ENCODE assay signal across 8 cellular contexts in genomic region chr9:128829477-128830251, GRCh38. TPM values are rescaled to one million over a fixed set of nuclear protein-coding genes. Genes with fewer than 3 reads are reported as not detected.
DNase-seq lines count a peak whose midpoint lies in the region; ATAC-seq and TF ChIP-seq lines count a peak whose summit lies in the region.

Gene SPOUT1, minus strand, starts transcription at chr9:128829794. Its CDS starts 14 bp downstream, at chr9:128829780.

- H4K20me1 ChIP-seq in PC-9 (ENCODE audit: insufficient read depth) = no peaks in the 10 kb centered on the region

- peak within 1 kb of the TSS; percentile 97 for H3K4me2 ChIP-seq in PC-9

- H2AFZ ChIP-seq in PC-9 = peak within 1 kb of the TSS; percentile 86

- intact Hi-C loops in PC-9 (cut with micrococcal nuclease; ENCODE audit: unreplicated experiment) = no loop called here

- no peaks in the 10 kb centered on the region for H3K27me3 Mint-ChIP-seq in activated T-cell treated with anti-CD3 and anti-CD28 coated beads, Interleukin-2, amount 50 U/mL, for 24 hours

- TF ChIP-seq POLR2A in erythroblast (IDR thresholded peaks at IDR 0.05; ENCODE audit: low read length) = peak; percentile 81

- POLR2A ChIA-PET in PC-9 (lab: Charles Lee; ENCODE audit: unreplicated experiment) = interaction anchor here (0.5 to 0.7 kb wide), 15 partner anchors 9 to 807 kb away, joined by 3 to 11 read pairs (median 4); partner anchors contain the start of gene MIGA2

- no peaks in the 10 kb centered on the region for H3K9me3 ChIP-seq in PC-9 (ENCODE audit: insufficient read depth, low read depth)
- H3K9me3 ChIP-seq in mucosa of stomach (ENCODE audit: control insufficient read depth, low read length) = no peaks in the 10 kb centered on the region

- DNase-seq in DMS114 treated with DMSO at 0.1 percent for 48 hours (lab: John Stamatoyannopoulos, UW; ENCODE audit: unreplicated experiment) (peak; percentile 86), PC-9 (peak; percentile 79 to 96), erythroblast (lab: John Stamatoyannopoulos, UW) (peak; percentile 94 to 96)
- peak; percentile 97 for DNase-seq in activated T-cell treated with anti-CD3 and anti-CD28 coated beads, Interleukin-2, amount 50 U/mL, for 24 hours
- DNase-seq in stimulated activated CD8-positive, alpha-beta memory T cell treated with anti-CD3 and anti-CD28 coated beads, Interleukin-7, amount 100 ng/mL, for 1 hour (ENCODE audit: low read depth in 2 of 2) = peak; percentile 86 to 88

- peaks cover 21% of the 10 kb centered on the region; the same call in 1 of the 2 replicates for H3F3A ChIP-seq in PC-9 (ENCODE audit: insufficient read depth, low read depth)

- ATAC-seq in GM21576 (IDR thresholded peaks at IDR 0.05; ENCODE audit: unreplicated experiment) = peak; percentile 96

- H3K9ac ChIP-seq in mucosa of stomach (ENCODE audit: low read length) = peak within 1 kb of the TSS; percentile 87

- BruUV-seq in PC-9 (replicated peaks; lab: Mats Ljungman, UMichigan) = no TSS peak

- H3K27ac ChIP-seq in PC-9 = no peak within 1 kb of the TSS

- peaks cover 67% of the 10 kb centered on the region for H3K36me3 Mint-ChIP-seq in activated T-cell treated with anti-CD3 and anti-CD28 coated beads, Interleukin-2, amount 50 U/mL, for 24 hours (ENCODE audit: low read depth)

- CTCF ChIA-PET in PC-9 (lab: Charles Lee) = interaction anchor here (0.6 to 1.3 kb wide), 6 partner anchors 12 to 518 kb away, joined by 3 to 11 read pairs (median 5); partner anchors contain the start of gene ENDOG

- H3K79me2 ChIP-seq in PC-9 (ENCODE audit: low read depth) = peaks cover 13% of the 10 kb centered on the region

- no peak for TF ChIP-seq CTCF in PC-9 (conservative IDR thresholded peaks at IDR 0.05)

- peak within 1 kb of the TSS; percentile 99 for H3K4me3 ChIP-seq in PC-9
- H3K4me3 ChIP-seq in mucosa of stomach (ENCODE audit: low read length) = peak within 1 kb of the TSS; percentile 89

- H3K27me3 ChIP-seq in PC-9 (ENCODE audit: insufficient read depth, low read depth) (no peaks in the 10 kb centered on the region), mucosa of stomach (ENCODE audit: control insufficient read depth, insufficient read depth, low read length) (no peaks in the 10 kb centered on the region)

- H3K9me3 Mint-ChIP-seq in activated T-cell treated with anti-CD3 and anti-CD28 coated beads, Interleukin-2, amount 50 U/mL, for 24 hours = no peaks in the 10 kb centered on the region

- no peak for TF ChIP-seq RAD21 in Ishikawa (IDR thresholded peaks at IDR 0.05; ENCODE audit: low read depth)

- H3K27ac Mint-ChIP-seq in activated T-cell treated with anti-CD3 and anti-CD28 coated beads, Interleukin-2, amount 50 U/mL, for 24 hours = peak within 1 kb of the TSS; percentile 96

- 0 out of 2 replicates have a peak, but pooled peaks have one; percentile 13 for TF ChIP-seq EP300 in Ishikawa (IDR thresholded peaks at IDR 0.05; ENCODE audit: borderline replicate concordance)

- H3K4me1 ChIP-seq in PC-9 (replicated peaks; ENCODE audit: insufficient read depth) = peaks cover 9% of the 10 kb centered on the region
- H3K4me1 ChIP-seq in mucosa of stomach (ENCODE audit: control insufficient read depth, insufficient read depth, low read length) = peaks cover 15% of the 10 kb centered on the region

- H3K4me3 Mint-ChIP-seq in activated T-cell treated with anti-CD3 and anti-CD28 coated beads, Interleukin-2, amount 50 U/mL, for 24 hours = peak within 1 kb of the TSS; percentile 97

- H3K36me3 ChIP-seq in PC-9 (ENCODE audit: low read depth) (no peaks in the 10 kb centered on the region; the same call in 1 of the 2 replicates), mucosa of stomach (ENCODE audit: control insufficient read depth, insufficient read depth, low read length) (no peaks in the 10 kb centered on the region)

- H3K4me1 Mint-ChIP-seq in activated T-cell treated with anti-CD3 and anti-CD28 coated beads, Interleukin-2, amount 50 U/mL, for 24 hours (ENCODE audit: low read depth) = peaks cover 26% of the 10 kb centered on the region

- no peaks in the 10 kb centered on the region for H3K9me2 ChIP-seq in PC-9 (ENCODE audit: insufficient read depth)

TF ChIP-seq in Ishikawa, 13 proteins besides CTCF, POLR2A, EP300 and RAD21:
- TF ChIP-seq YY1 (IDR thresholded peaks at IDR 0.05; ENCODE audit: low read depth) (peak; percentile 96), TEAD4 (IDR thresholded peaks at IDR 0.05) (no peak), FOXM1 (IDR thresholded peaks at IDR 0.05; ENCODE audit: borderline replicate concordance, low read depth) (no peak), USF1 (IDR thresholded peaks at IDR 0.05) (no peak), EGR1 (IDR thresholded peaks at IDR 0.05) (0 out of 2 replicates have a peak, but pooled peaks have one; percentile 24), MAX (IDR thresholded peaks at IDR 0.05) (peak; percentile 90), TAF1 (IDR thresholded peaks at IDR 0.05; ENCODE audit: low read depth) (peak; percentile 92), NFIC (IDR thresholded peaks at IDR 0.05) (no peak), REST (IDR thresholded peaks at IDR 0.05; ENCODE audit: low read depth) (no peak), TCF12 (IDR thresholded peaks at IDR 0.05; ENCODE audit: low read depth) (peak; percentile 52; the same call in 1 of the 2 replicates)

RNA-seq across cellular contexts. Expression of gene SPOUT1, which starts in this region (rescaled TPM):
- 59.6 and 75.5 TPM in 2 replicates for total RNA-seq in PC-9 (2021)
